ENCODE assay signal across 29 cellular contexts in the genomic region with DNA sequence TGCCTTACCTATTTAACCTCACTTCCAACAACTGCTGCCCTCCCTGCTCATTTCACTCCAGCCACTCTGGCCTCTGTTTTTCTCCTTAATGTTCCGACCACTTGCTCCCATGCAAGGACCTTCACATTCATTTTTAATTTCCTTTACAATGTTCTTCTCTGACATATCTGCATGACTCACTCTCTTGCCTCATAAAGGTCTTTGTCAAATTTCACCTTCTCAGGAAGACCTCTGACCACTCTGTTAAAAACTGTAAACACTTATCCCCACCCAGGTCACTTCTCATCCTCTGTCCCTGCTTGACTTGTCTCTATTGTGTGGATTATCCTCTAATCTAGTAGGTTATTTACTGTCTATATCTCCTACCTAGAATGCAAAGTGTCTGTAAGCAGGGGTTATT.
"Had no signal": no experiment of that assay in that cellular context is flagged by ENCODE, and none has a peak within 500 bp of the region (broad histone marks: within the 10 kb centered on the region; RNA-seq: fewer than 3 reads in every experiment).

No MANE protein-coding gene starts in this region.

- H3K27me3 ChIP-seq: gastroesophageal sphincter, hepatocyte, pancreas, right atrium auricular region, stomach, thyroid gland, upper lobe of right lung had no signal

- ATAC-seq: gastroesophageal sphincter; naive thymus-derived CD4-positive, alpha-beta T cell; pancreas; stimulated activated memory B cell treated with anti-CD40 and anti-IgM and Interleukin-4, amounts not matched to agents 10 μg/mL and 1 μg/mL and 100 μg/mL, for 72 hours had no signal

- H3K4me3 ChIP-seq: gastroesophageal sphincter, hepatocyte, pancreas, prostate gland, right atrium auricular region, smooth muscle cell, stomach, thyroid gland, upper lobe of right lung had no signal

- H3K27ac ChIP-seq: epithelial cell of prostate, gastroesophageal sphincter, hepatocyte, pancreas, prostate gland, right atrium auricular region, stomach, thyroid gland, upper lobe of right lung, VCaP had no signal

- H3K79me2 ChIP-seq: hepatocyte had no signal

- H3K9me3 ChIP-seq: gastroesophageal sphincter, pancreas, prostate gland, right atrium auricular region, thyroid gland, upper lobe of right lung had no signal

- H2AFZ ChIP-seq: hepatocyte had no signal

- H3K36me3 ChIP-seq: gastroesophageal sphincter, pancreas, prostate gland, right atrium auricular region, stomach, thyroid gland, upper lobe of right lung had no signal

- DNase-seq: activated CD4-positive, alpha-beta T cell treated with anti-CD3 and anti-CD28 coated beads for 4 hours; activated CD4-positive, alpha-beta T cell treated with anti-CD3 and anti-CD28 coated beads, Interleukin-2, amount 50 U/mL, for 4 hours; activated CD8-positive, alpha-beta memory T cell treated with anti-CD3 and anti-CD28 coated beads for 24 hours; activated effector memory CD4-positive, alpha-beta T cell treated with anti-CD3 and anti-CD28 coated beads, Interleukin-2, amount 50 U/mL, for 16 hours; activated naive CD4-positive, alpha-beta T cell treated with anti-CD3 and anti-CD28 coated beads for 36 hours; activated naive CD8-positive, alpha-beta T cell treated with anti-CD3 and anti-CD28 coated beads for 36 hours; amygdala; dermis blood vessel endothelial cell; effector CD4-positive, alpha-beta T cell; kidney; midbrain; naive thymus-derived CD4-positive, alpha-beta T cell; nucleus accumbens; pancreas; stimulated activated CD4-positive, alpha-beta T cell treated with anti-CD3 and anti-CD28 coated beads, Interleukin-1b, Interleukin-23, amount 100 ng/mL, for 48 hours; stimulated activated CD4-positive, alpha-beta T cell treated with anti-CD3 and anti-CD28 coated beads, Interleukin-4, amount 100 ng/mL, for 4 hours; stimulated activated CD8-positive, alpha-beta memory T cell treated with anti-CD3 and anti-CD28 coated beads, Interleukin-4, amount 100 ng/mL, for 48 hours; stomach; T-helper 9 cell; thyroid gland; upper lobe of right lung had no signal

- H3K4me1 ChIP-seq: gastroesophageal sphincter, pancreas, prostate gland, right atrium auricular region, stomach, thyroid gland, upper lobe of right lung had no signal

- H3K4me2 ChIP-seq: hepatocyte, smooth muscle cell had no signal
